In the genomic region with DNA sequence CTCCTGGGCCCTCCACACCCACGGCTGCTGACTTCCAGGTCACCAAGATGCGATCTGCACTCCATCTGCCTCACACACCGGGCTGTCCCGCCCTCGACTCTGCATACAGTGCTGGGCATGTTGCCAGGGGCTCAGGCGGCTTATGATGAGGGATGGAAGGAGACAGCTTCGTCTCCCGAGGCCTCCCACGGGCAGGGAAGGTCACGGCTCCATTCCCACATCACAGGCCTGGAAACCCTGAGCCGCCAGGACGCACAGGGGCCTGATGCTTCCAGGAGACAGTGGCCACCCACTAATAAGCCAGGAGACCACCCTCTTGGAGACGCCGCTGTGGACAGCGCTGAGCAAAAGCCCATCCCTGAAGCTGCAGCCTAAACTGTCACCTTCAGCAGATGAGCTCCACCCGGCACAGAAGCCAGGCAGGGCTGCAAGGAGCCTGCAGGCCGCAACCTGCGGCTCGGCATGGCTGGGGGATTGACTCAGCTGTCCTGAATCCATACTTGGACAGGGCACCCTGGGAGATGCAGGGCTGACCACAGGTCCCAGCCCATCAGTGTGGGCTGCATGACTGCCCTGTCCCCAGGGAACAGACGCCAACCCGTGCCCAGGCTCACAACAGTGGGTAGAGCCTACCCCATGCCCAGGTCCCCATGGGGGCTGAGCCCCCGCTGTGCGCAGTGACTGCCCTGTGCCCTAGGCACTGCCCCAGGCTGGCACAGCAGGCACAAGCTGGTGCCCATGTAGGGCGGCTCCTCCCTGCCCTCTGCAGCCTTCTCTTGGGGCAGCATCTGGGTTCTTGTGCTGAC, we compare ENCODE assay signal across 9 cellular contexts. TPM values are rescaled to one million over a fixed set of nuclear protein-coding genes. Genes with fewer than 3 reads are reported as not detected.
DNase-seq lines count a peak whose midpoint lies in the region; ATAC-seq and TF ChIP-seq lines count a peak whose summit lies in the region.
"Had no signal": no experiment of that assay in that cellular context is flagged by ENCODE, and none has a peak within 500 bp of the region (broad histone marks: within the 10 kb centered on the region; RNA-seq: fewer than 3 reads in every experiment).

No MANE protein-coding gene starts in this region.

- H3K4me3 ChIP-seq in DND-41 (ENCODE audit: low read depth in 1 of 2, low read length in 2 of 2) (no peak overlapping the region), mesendoderm (ENCODE audit: low read length) (no peak overlapping the region)
- H3K4me3 ChIP-seq: uterus had no signal

- H2BK15ac ChIP-seq in mesendoderm (replicated peaks; ENCODE audit: low read depth) = no peak overlapping the region

- no peak for TF ChIP-seq CTCF in DND-41 (IDR thresholded peaks at IDR 0.05; ENCODE audit: borderline replicate concordance, extremely low read depth, low read length, poor library complexity, severe bottlenecking)

- H3K9ac ChIP-seq in DND-41 (ENCODE audit: low read depth, low read length) (no peak overlapping the region), mesendoderm (ENCODE audit: low read length) (no peak overlapping the region)

- H3K27ac ChIP-seq in DND-41 (ENCODE audit: low read length) (peak overlapping the region; percentile 35; the same call in 1 of the 2 replicates), mesendoderm (ENCODE audit: low read depth, low read length) (no peak overlapping the region)
- H3K27ac ChIP-seq: uterus had no signal

- no peak overlapping the region for H3K4ac ChIP-seq in mesendoderm (ENCODE audit: low read depth, low read length)

- H2BK120ac ChIP-seq in mesendoderm (ENCODE audit: low read depth, low read length) = no peak overlapping the region

- DNase-seq in DND-41 = no peak
- DNase-seq in NCI-H1694 treated with DMSO at 0.1 percent for 48 hours (lab: John Stamatoyannopoulos, UW) = peak; percentile 65
- DNase-seq in amniotic epithelial cell (ENCODE audit: low read depth) = peak; percentile 80
- DNase-seq in left lobe of liver (ENCODE audit: low spot score) = peak; percentile 53
- no peak for DNase-seq in 8988T
- no peak for DNase-seq in mesendoderm
- DNase-seq in HCEC 1CT = no peak
- DNase-seq in GM19238 (ENCODE audit: insufficient read length, low spot score) = no peak
- DNase-seq: uterus had no signal

- peaks cover 74% of the 10 kb centered on the region for H4K20me1 ChIP-seq in DND-41 (ENCODE audit: insufficient read depth, low read length)

- H3K56ac ChIP-seq in mesendoderm (ENCODE audit: low read length) = no peak overlapping the region

- H3K4me2 ChIP-seq in DND-41 (ENCODE audit: insufficient read depth, low read length) = no peak overlapping the region
- H3K4me2 ChIP-seq in mesendoderm (ENCODE audit: low read length) = no peak overlapping the region

- H4K8ac ChIP-seq in mesendoderm (ENCODE audit: low read depth, low read length) = no peak overlapping the region

- no peak overlapping the region for H2AFZ ChIP-seq in DND-41 (ENCODE audit: low read depth, low read length)

- H3K36me3 ChIP-seq in DND-41 (ENCODE audit: insufficient read depth, low read length) (peaks cover 99% of the 10 kb centered on the region), mesendoderm (ENCODE audit: control insufficient read depth, insufficient read depth, low read length) (peaks cover 53% of the 10 kb centered on the region)
- H3K36me3 ChIP-seq: uterus had no signal

- no peak overlapping the region for H3K23ac ChIP-seq in mesendoderm (ENCODE audit: low read length)

- peaks cover 26% of the 10 kb centered on the region for H3K79me2 ChIP-seq in DND-41 (ENCODE audit: insufficient read depth, low read length)
- no peaks in the 10 kb centered on the region for H3K79me2 ChIP-seq in mesendoderm (ENCODE audit: control insufficient read depth, insufficient read depth, low read length)

- H3K4me1 ChIP-seq in DND-41 (ENCODE audit: insufficient read depth, low read length) (no peaks in the 10 kb centered on the region), mesendoderm (ENCODE audit: control insufficient read depth, low read depth, low read length) (no peaks in the 10 kb centered on the region)
- H3K4me1 ChIP-seq: uterus had no signal

- H2AK5ac ChIP-seq in mesendoderm (ENCODE audit: low read length) = no peak overlapping the region

- no peak overlapping the region for H2BK5ac ChIP-seq in mesendoderm (ENCODE audit: low read length)

- H4K5ac ChIP-seq in mesendoderm (ENCODE audit: low read length) = no peak overlapping the region

- H3K79me1 ChIP-seq in mesendoderm (ENCODE audit: low read length) = peaks cover 1% of the 10 kb centered on the region

- H3K27me3 ChIP-seq in DND-41 (ENCODE audit: insufficient read depth, low read length, poor library complexity) (no peaks in the 10 kb centered on the region), mesendoderm (ENCODE audit: insufficient read depth, low read length, poor library complexity) (no peaks in the 10 kb centered on the region)
- H3K27me3 ChIP-seq: uterus had no signal

- WGBS in mesendoderm (ENCODE audit: extremely low coverage, insufficient coverage, low lambda C conversion rate) = no CpG with 5 or more reads among the region's 24 CpGs

- no peak overlapping the region for H3K18ac ChIP-seq in mesendoderm (ENCODE audit: low read length)

- no peaks in the 10 kb centered on the region for H3K9me3 ChIP-seq in DND-41 (ENCODE audit: insufficient read depth, low read length, severe bottlenecking)
- H3K9me3 ChIP-seq: uterus had no signal

- ATAC-seq in DND-41 (ENCODE audit: insufficient read depth, low read depth) = no peak
- no peak for ATAC-seq in left lobe of liver

RNA-seq across cellular contexts. Expression of gene SLC7A5, which starts 34.4 kb away (rescaled TPM):
- 13.4 TPM for total RNA-seq in left lobe of liver
- polyA plus RNA-seq in mesendoderm (2013, experiment 1 of 2) = 742 TPM
- polyA plus RNA-seq in mesendoderm (2013, experiment 2 of 2) = 732 TPM

Comparison
In these comparisons a context has a peak if more than half of its experiments do, and no peak if none do; other contexts are left out.
1. DNase-seq: peak in NCI-H1694 treated with DMSO at 0.1 percent for 48 hours (single experiment), amniotic epithelial cell (single experiment) and left lobe of liver (single experiment); none in DND-41 (single experiment), 8988T (single experiment), mesendoderm (single experiment), HCEC 1CT (single experiment) and GM19238 (single experiment).